ENCODE assay signal across 9 cellular contexts in the genomic region with DNA sequence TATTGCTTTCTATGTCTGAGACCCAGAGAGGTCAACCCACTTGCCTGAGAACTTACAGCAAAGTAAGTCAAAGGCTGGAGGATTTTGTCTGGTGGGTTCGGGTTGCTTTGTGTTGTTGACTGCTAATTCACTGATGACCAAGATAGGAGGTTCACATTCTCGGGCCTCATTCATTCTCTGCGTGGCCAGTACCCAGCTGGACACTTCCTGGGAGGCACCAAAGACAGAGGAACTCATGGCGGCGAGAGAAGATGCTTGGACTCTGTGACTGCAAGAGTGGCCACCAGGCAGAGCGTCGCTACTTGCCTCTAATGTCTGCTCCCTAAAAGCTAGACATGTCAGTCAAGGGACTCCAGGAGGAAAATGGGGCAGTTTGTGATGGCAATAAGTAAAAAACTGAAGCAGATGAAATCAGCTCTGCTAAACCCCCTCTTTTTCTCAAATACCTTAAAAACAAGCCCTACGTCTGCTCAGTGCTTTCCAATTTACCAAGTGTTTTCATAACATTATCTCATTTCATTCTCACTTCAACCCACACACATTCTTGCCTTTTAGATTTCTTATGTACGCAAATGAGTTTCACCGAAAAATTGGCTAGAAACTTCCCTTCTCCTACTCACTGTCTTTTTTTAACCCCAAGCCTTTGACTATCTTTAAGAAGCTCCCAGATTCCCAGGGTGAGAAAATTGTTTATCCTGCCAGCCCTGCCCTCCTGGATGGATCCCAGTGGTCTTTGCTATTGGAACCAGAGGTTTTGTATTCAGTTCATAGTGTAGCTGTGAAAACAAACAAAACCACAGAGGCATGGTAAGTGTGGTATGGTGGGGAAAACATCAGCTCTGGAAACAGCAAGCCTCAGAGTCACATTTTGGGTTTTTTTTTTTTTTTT. TPM values are rescaled to one million over a fixed set of nuclear protein-coding genes. Genes with fewer than 3 reads are reported as not detected.
DNase-seq lines count a peak whose midpoint lies in the region; ATAC-seq and TF ChIP-seq lines count a peak whose summit lies in the region.
"Had no signal": no experiment of that assay in that cellular context is flagged by ENCODE, and none has a peak within 500 bp of the region (broad histone marks: within the 10 kb centered on the region; RNA-seq: fewer than 3 reads in every experiment).

No MANE protein-coding gene starts in this region.

- no peaks in the 10 kb centered on the region for H3K36me3 Mint-ChIP-seq in activated T-cell treated with anti-CD3 and anti-CD28 coated beads, Interleukin-2, amount 50 U/mL, for 4 hours (ENCODE audit: insufficient read depth)
- no peaks in the 10 kb centered on the region for H3K36me3 Mint-ChIP-seq in T-helper 2 cell treated with Interferon-gamma antibody and Interleukin-4, amounts not matched to agents 5 μg/mL and 100 μg/mL, for 36 hours (ENCODE audit: low read depth)

- H3K27me3 Mint-ChIP-seq in activated T-cell treated with anti-CD3 and anti-CD28 coated beads, Interleukin-2, amount 50 U/mL, for 4 hours (ENCODE audit: low read depth) = no peaks in the 10 kb centered on the region
- peaks cover 10% of the 10 kb centered on the region for H3K27me3 Mint-ChIP-seq in T-helper 2 cell treated with Interferon-gamma antibody and Interleukin-4, amounts not matched to agents 5 μg/mL and 100 μg/mL, for 36 hours (ENCODE audit: low read depth)

- peaks cover 80% of the 10 kb centered on the region for H3K4me1 Mint-ChIP-seq in activated T-cell treated with anti-CD3 and anti-CD28 coated beads, Interleukin-2, amount 50 U/mL, for 4 hours (ENCODE audit: low read depth)
- peaks cover 59% of the 10 kb centered on the region for H3K4me1 Mint-ChIP-seq in T-helper 2 cell treated with Interferon-gamma antibody and Interleukin-4, amounts not matched to agents 5 μg/mL and 100 μg/mL, for 36 hours (ENCODE audit: low read depth)

- TF ChIP-seq CTCF in tibial artery (IDR thresholded peaks at IDR 0.05) = no peak

- no peaks in the 10 kb centered on the region for H3K27me3 ChIP-seq in tibial artery

- peak overlapping the region; percentile 75 to 78 for H3K27ac ChIP-seq in tibial artery

- intact Hi-C loops in tibial artery (cut with DNase I; ENCODE audit: low total_unique reads) = loop anchor here (10.0 kb wide), 1 partner anchor 138 kb away; no protein-coding TSS in a partner anchor

- no peaks in the 10 kb centered on the region for H3K9me3 ChIP-seq in tibial artery

- ATAC-seq in activated T-cell treated with anti-CD3 and anti-CD28 coated beads, Interleukin-2, amount 50 U/mL, for 4 hours = peak; percentile 49
- ATAC-seq in HG03196 (IDR thresholded peaks at IDR 0.05; ENCODE audit: unreplicated experiment) = no peak

- DNase-seq in activated T-cell treated with anti-CD3 and anti-CD28 coated beads, Interleukin-2, amount 50 U/mL, for 4 hours = no peak
- no peak for DNase-seq in activated T-cell treated with anti-CD3 and anti-CD28 coated beads, Interleukin-2, amount 50 U/mL, for 1 hour
- peak; percentile 56 for DNase-seq in T-helper 2 cell treated with Interferon-gamma antibody and Interleukin-4, amounts not matched to agents 5 μg/mL and 100 μg/mL, for 36 hours (ENCODE audit: low spot score)
- peak; percentile 70 for DNase-seq in islet precursor cell
- DNase-seq in tibial artery = no peak
- no peak for DNase-seq in glomerular visceral epithelial cell (ENCODE audit: extremely low spot score)
- no peak for DNase-seq in DMS79 (lab: John Stamatoyannopoulos, UW)
- DNase-seq: retina had no signal

- no peak overlapping the region for H3K4me3 ChIP-seq in tibial artery

- H3K9me3 Mint-ChIP-seq in activated T-cell treated with anti-CD3 and anti-CD28 coated beads, Interleukin-2, amount 50 U/mL, for 4 hours = no peaks in the 10 kb centered on the region
- H3K9me3 Mint-ChIP-seq in T-helper 2 cell treated with Interferon-gamma antibody and Interleukin-4, amounts not matched to agents 5 μg/mL and 100 μg/mL, for 36 hours = no peaks in the 10 kb centered on the region

- H3K36me3 ChIP-seq in tibial artery = no peaks in the 10 kb centered on the region

- H3K27ac Mint-ChIP-seq in T-helper 2 cell treated with Interferon-gamma antibody and Interleukin-4, amounts not matched to agents 5 μg/mL and 100 μg/mL, for 36 hours = peak overlapping the region; percentile 99

- peaks cover 6 to 44% (median 30%) of the 10 kb centered on the region in 4 donors for H3K4me1 ChIP-seq in tibial artery

- H3K4me3 Mint-ChIP-seq in activated T-cell treated with anti-CD3 and anti-CD28 coated beads, Interleukin-2, amount 50 U/mL, for 4 hours = peak overlapping the region; percentile 87
- H3K4me3 Mint-ChIP-seq in T-helper 2 cell treated with Interferon-gamma antibody and Interleukin-4, amounts not matched to agents 5 μg/mL and 100 μg/mL, for 36 hours = peak overlapping the region; percentile 95

RNA-seq across cellular contexts. Expression of a gene that starts 4.9 kb away (rescaled TPM):
- total RNA-seq in activated T-cell treated with anti-CD3 and anti-CD28 coated beads, Interleukin-2, amount 50 U/mL, for 4 hours = 100 to 1,000 TPM; 102 to 143 (median 119) TPM

Comparison
In these comparisons a context has a peak if more than half of its experiments do, and no peak if none do; other contexts are left out.
1. DNase-seq: peak in T-helper 2 cell treated with Interferon-gamma antibody and Interleukin-4, amounts not matched to agents 5 μg/mL and 100 μg/mL, for 36 hours (single experiment) and islet precursor cell (single experiment); none in activated T-cell treated with anti-CD3 and anti-CD28 coated beads, Interleukin-2, amount 50 U/mL, for 4 hours (single experiment), activated T-cell treated with anti-CD3 and anti-CD28 coated beads, Interleukin-2, amount 50 U/mL, for 1 hour (single experiment), tibial artery (0 of 2), glomerular visceral epithelial cell (single experiment) and DMS79 (single experiment).